In the genomic region with DNA sequence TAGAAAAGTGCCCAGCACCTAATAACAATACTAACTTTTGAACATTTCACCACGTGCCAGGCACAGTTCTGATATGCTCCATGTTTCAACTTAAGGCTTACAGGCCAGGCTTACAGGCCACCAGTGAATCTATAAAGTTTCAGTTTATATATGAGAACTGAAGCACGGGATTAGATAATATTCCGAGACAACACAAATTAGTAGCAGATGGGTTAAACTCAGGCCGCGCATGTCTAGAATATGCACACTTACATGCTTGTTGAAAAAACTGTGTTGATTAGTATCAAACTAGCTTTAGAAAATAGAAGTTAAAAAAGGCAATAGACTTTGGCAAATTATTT, we compare ENCODE assay signal across 9 cellular contexts.
DNase-seq lines count a peak whose midpoint lies in the region; ATAC-seq and TF ChIP-seq lines count a peak whose summit lies in the region.
"Had no signal": no experiment of that assay in that cellular context is flagged by ENCODE, and none has a peak within 500 bp of the region (broad histone marks: within the 10 kb centered on the region; RNA-seq: fewer than 3 reads in every experiment).

No MANE protein-coding gene starts in this region.

- no peak for DNase-seq in AG04449 (ENCODE audit: low read depth, low spot score)
- peak; percentile 70 for DNase-seq in GM23248
- no peak for DNase-seq in MCF 10A (ENCODE audit: unreplicated experiment)
- no peak for DNase-seq in mucosa of descending colon
- DNase-seq in NCI-H345 (lab: John Stamatoyannopoulos, UW) = no peak
- DNase-seq in CD1c-positive myeloid dendritic cell (ENCODE audit: extremely low spot score) = no peak

- ATAC-seq in mucosa of descending colon = no peak
- ATAC-seq in HG02938 (IDR thresholded peaks at IDR 0.05; ENCODE audit: unreplicated experiment) = no peak
- no peak for ATAC-seq in HG03139 (IDR thresholded peaks at IDR 0.05; ENCODE audit: unreplicated experiment)

- in situ Hi-C loops in GM23248 (cut with MboI) = no loop called here

- H2AFZ ChIP-seq in GM23248 = peak overlapping the region; percentile 96
- H2AFZ ChIP-seq: hepatocyte had no signal

- H3K4me1 Mint-ChIP-seq in MCF 10A (ENCODE audit: insufficient read depth, unreplicated experiment) = peaks cover 14% of the 10 kb centered on the region

- H3K27ac ChIP-seq in GM23248 = peak overlapping the region; percentile 99
- H3K27ac ChIP-seq: hepatocyte had no signal

- H3K9me3 Mint-ChIP-seq in MCF 10A (ENCODE audit: unreplicated experiment) = no peaks in the 10 kb centered on the region

- WGBS in GM23248 (ENCODE audit: low coverage in 1 of 2, low lambda C conversion rate in 2 of 2, missing lambda C conversion rate in 2 of 2), 2 experiments = 11 to 14% methylated on average over 5 of the region's 5 CpGs

- H3K36me3 Mint-ChIP-seq in MCF 10A (ENCODE audit: insufficient read depth, unreplicated experiment) = peaks cover 20% of the 10 kb centered on the region

- no peaks in the 10 kb centered on the region for H3K27me3 Mint-ChIP-seq in MCF 10A (ENCODE audit: insufficient read depth, unreplicated experiment)

- intact Hi-C loops in MCF 10A (cut with micrococcal nuclease) = loop anchor here (5.0 kb wide), 2 partner anchors 115 to 450 kb away; no protein-coding TSS in a partner anchor
- intact Hi-C loops in mucosa of descending colon (cut with DNase I, micrococcal nuclease) = no loop called here

- CTCF ChIA-PET in AG04449 (lab: Yijun Ruan, JAX) (interaction anchor here (1.3 kb wide), 1 partner anchor 528 kb away, joined by 4 read pairs; no protein-coding TSS in a partner anchor), MCF 10A (lab: Yijun Ruan, JAX) (interaction anchor here (1.9 kb wide), 1 partner anchor 529 kb away, joined by 6 read pairs; no protein-coding TSS in a partner anchor)

- TF ChIP-seq CTCF in AG04449 (IDR thresholded peaks at IDR 0.05; ENCODE audit: insufficient read depth, low read length, missing control alignments) = no peak
- no peak for TF ChIP-seq CTCF in MCF 10A (IDR thresholded peaks at IDR 0.05; ENCODE audit: unreplicated experiment)
- TF ChIP-seq CTCF in mucosa of descending colon (IDR thresholded peaks at IDR 0.05) = no peak

- peaks cover 27% of the 10 kb centered on the region for H3K79me2 ChIP-seq in GM23248 (ENCODE audit: insufficient read depth)
- H3K79me2 ChIP-seq: hepatocyte had no signal

- peak overlapping the region; percentile 70 for H3K4me2 ChIP-seq in GM23248 (ENCODE audit: unreplicated experiment)
- H3K4me2 ChIP-seq: hepatocyte had no signal

- POLR2A ChIA-PET in AG04449 (lab: Yijun Ruan, JAX) = interaction anchor here (0.8 kb wide), 2 partner anchors 339 to 373 kb away, joined by 3 read pairs; no protein-coding TSS in a partner anchor
- POLR2A ChIA-PET in MCF 10A (lab: Yijun Ruan, JAX) = interaction anchor here (0.6 to 3.0 kb wide), 16 partner anchors 10 to 634 kb away, joined by 3 to 10 read pairs (median 4); no protein-coding TSS in a partner anchor

- no peaks in the 10 kb centered on the region for H4K20me1 ChIP-seq in GM23248 (ENCODE audit: insufficient read depth)

- H3K27me3 ChIP-seq in GM23248 (replicated peaks; ENCODE audit: insufficient read depth) = no peaks in the 10 kb centered on the region
- H3K27me3 ChIP-seq: hepatocyte had no signal

- peaks cover 16% of the 10 kb centered on the region for H3F3A ChIP-seq in GM23248 (ENCODE audit: insufficient read depth)

- H3K4me1 ChIP-seq in GM23248 (ENCODE audit: insufficient read depth) = peaks cover 22% of the 10 kb centered on the region
- no peaks in the 10 kb centered on the region for H3K4me1 ChIP-seq in mucosa of descending colon (ENCODE audit: low read depth)

- H3K27ac Mint-ChIP-seq in MCF 10A (ENCODE audit: low read depth, unreplicated experiment) = peak overlapping the region; percentile 83

- H3K4me3 ChIP-seq in AG04449 (ENCODE audit: low read depth, low read length) (peak overlapping the region; percentile 30), GM23248 (peak overlapping the region; percentile 53), mucosa of descending colon (peak overlapping the region; percentile 69)
- H3K4me3 ChIP-seq: hepatocyte had no signal

- BruUV-seq in MCF 10A (replicated peaks; lab: Mats Ljungman, UMichigan) = TSS peak; percentile 94

- no peaks in the 10 kb centered on the region for H3K9me2 ChIP-seq in GM23248 (ENCODE audit: insufficient read depth)

- H3K4me3 Mint-ChIP-seq in MCF 10A (ENCODE audit: unreplicated experiment) = peak overlapping the region; percentile 92

- H3K36me3 ChIP-seq in GM23248 (ENCODE audit: low read depth) (peaks cover 14% of the 10 kb centered on the region), mucosa of descending colon (ENCODE audit: low read depth) (no peaks in the 10 kb centered on the region)

- H3K9me3 ChIP-seq in GM23248 (ENCODE audit: low read depth) (no peaks in the 10 kb centered on the region), mucosa of descending colon (no peaks in the 10 kb centered on the region)

- peak overlapping the region; percentile 90 for H3K9ac ChIP-seq in GM23248
